23 cellular contexts compared by ENCODE assay signal in the genomic region with DNA sequence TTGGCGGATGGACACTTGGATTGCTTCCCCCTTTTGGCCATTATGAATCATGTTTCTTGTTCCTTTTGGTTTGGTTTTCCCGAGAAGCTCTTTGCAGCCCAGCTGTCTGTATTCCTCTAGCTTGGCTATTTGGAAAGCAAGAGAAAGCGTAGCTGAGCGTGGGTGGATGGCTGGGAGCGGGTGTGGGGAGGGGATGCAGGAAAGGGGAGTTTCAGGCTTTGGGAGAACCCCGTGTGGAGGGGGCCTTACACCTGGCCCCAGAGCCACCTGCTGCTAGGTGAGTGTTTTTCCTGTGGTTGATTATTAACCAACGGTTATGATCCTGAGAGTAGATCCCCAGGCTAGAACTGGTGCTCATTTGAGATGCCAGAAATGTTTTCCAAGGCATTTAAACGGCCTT.
DNase-seq lines count a peak whose midpoint lies in the region; ATAC-seq, FAIRE-seq and TF ChIP-seq lines count a peak whose summit lies in the region.
"Had no signal": no experiment of that assay in that cellular context is flagged by ENCODE, and none has a peak within 500 bp of the region (broad histone marks: within the 10 kb centered on the region; RNA-seq: fewer than 3 reads in every experiment).

No MANE protein-coding gene starts in this region.

- H3K4me1 ChIP-seq in HepG2 (ENCODE audit: insufficient read depth, low read length), result peaks cover 9% of the 10 kb centered on the region
- H3K4me1 ChIP-seq in right lobe of liver, result no peaks in the 10 kb centered on the region
- H3K4me1 ChIP-seq in left lung, result no peaks in the 10 kb centered on the region
- no peaks in the 10 kb centered on the region for H3K4me1 ChIP-seq in endodermal cell (ENCODE audit: control insufficient read depth, insufficient read depth, low read length)
- H3K4me1 ChIP-seq: prostate gland had no signal

- H3K27ac ChIP-seq in HepG2 (ENCODE audit: extremely low read length, insufficient read depth, low read length) (no peak overlapping the region), right lobe of liver (no peak overlapping the region), left lung (no peak overlapping the region), endodermal cell (ENCODE audit: low read depth, low read length) (no peak overlapping the region)
- H3K27ac ChIP-seq: C4-2B, prostate gland, RWPE1 had no signal

- ATAC-seq in HepG2 (no peak), right lobe of liver (no peak), left lung (peak; percentile 60), GM18873 (IDR thresholded peaks at IDR 0.05; ENCODE audit: low FRiP score, unreplicated experiment) (no peak)
- ATAC-seq: GM12878; naive thymus-derived CD8-positive, alpha-beta T cell; SK-N-SH treated with all-trans-retinoic acid at 6 μM for 48 hours had no signal

- DNase-seq in HepG2 (ENCODE audit: low spot score) (no peak), right lobe of liver (no peak), NCI-H526 treated with DMSO at 0.1 percent for 48 hours (lab: John Stamatoyannopoulos, UW) (peak; percentile 52), left lung (no peak), retina (no peak), endodermal cell (no peak)
- no peak for DNase-seq in activated effector memory CD4-positive, alpha-beta T cell treated with Interleukin-2 at 50 U/mL for 16 hours
- DNase-seq: ACHN; activated CD4-positive, CD25-positive, alpha-beta regulatory T cell treated with anti-CD3 and anti-CD28 coated beads, Interleukin-2, amount 50 U/mL, for 72 hours; head of caudate nucleus; HFFc6; KG1; naive thymus-derived CD8-positive, alpha-beta T cell; NCI-H1092; NCI-H2227 treated with DMSO at 0.1 percent for 48 hours had no signal

- H4K20me1 ChIP-seq in HepG2 (ENCODE audit: insufficient read depth, low read length), result 0 out of 2 replicates have a peak, but pooled peaks cover 2% of the 10 kb centered on the region

- in situ Hi-C loops in HepG2 (cut with HindIII; ENCODE audit: extremely low pct_ligation_motif_present, low pct_unique_long_range_greater_than_20kb), result no loop called here

- no peak for TF ChIP-seq RAD21 in HepG2 (CRISPR knock-in tag; IDR thresholded peaks at IDR 0.05)

- H3K9me3 Mint-ChIP-seq in endodermal cell, result peaks cover 5% of the 10 kb centered on the region
- H3K9me3 Mint-ChIP-seq: HFFc6; naive thymus-derived CD8-positive, alpha-beta T cell had no signal

- TF ChIP-seq POLR2A in HepG2 (IDR thresholded peaks at IDR 0.05; ENCODE audit: insufficient read depth in 1 of 2, low read depth in 2 of 2, low read length in 2 of 2) (no peak), right lobe of liver (IDR thresholded peaks at IDR 0.05) (no peak)

- no peak overlapping the region for H3K27ac Mint-ChIP-seq in endodermal cell
- H3K27ac Mint-ChIP-seq: brain; HFFc6; naive thymus-derived CD8-positive, alpha-beta T cell had no signal

- H3K36me3 ChIP-seq in HepG2 (replicated peaks in 1 of 2; ENCODE audit: control insufficient read depth in 1 of 2, insufficient read depth in 2 of 2, low read length in 2 of 2) (no peaks in the 10 kb centered on the region), right lobe of liver (no peaks in the 10 kb centered on the region), left lung (no peaks in the 10 kb centered on the region), endodermal cell (ENCODE audit: control insufficient read depth, insufficient read depth, low read length) (no peaks in the 10 kb centered on the region)
- H3K36me3 ChIP-seq: prostate gland had no signal

- TF ChIP-seq CTCF in HepG2 (CRISPR knock-in tag; IDR thresholded peaks at IDR 0.05), result no peak
- TF ChIP-seq CTCF in right lobe of liver (IDR thresholded peaks at IDR 0.05), result no peak
- no peak for TF ChIP-seq CTCF in left lung (IDR thresholded peaks at IDR 0.05)
- no peak for TF ChIP-seq CTCF in endodermal cell (conservative IDR thresholded peaks at IDR 0.05)

- no peak for TF ChIP-seq EP300 in HepG2 (IDR thresholded peaks at IDR 0.05; ENCODE audit: low read depth in 2 of 2, low read length in 2 of 2)
- no peak for TF ChIP-seq EP300 in HepG2 (CRISPR knock-in tag; IDR thresholded peaks at IDR 0.05; ENCODE audit: borderline replicate concordance)

- intact Hi-C loops in HepG2 (cut with micrococcal nuclease; ENCODE audit: unreplicated experiment) (no loop called here), right lobe of liver (cut with DNase I) (no loop called here), left lung (cut with DNase I) (no loop called here)

- POLR2A ChIA-PET in HepG2 (lab: Yijun Ruan, JAX), result no interaction called here

- H3K4me3 ChIP-seq in HepG2 (replicated peaks in 1 of 3; ENCODE audit: insufficient read depth in 1 of 3, low read depth in 2 of 3, low read length in 3 of 3) (no peak overlapping the region), right lobe of liver (no peak overlapping the region), left lung (no peak overlapping the region), endodermal cell (ENCODE audit: low read length) (no peak overlapping the region)
- H3K4me3 ChIP-seq: GM12878, prostate gland had no signal

- H3K27me3 ChIP-seq in HepG2 (ENCODE audit: control insufficient read depth in 1 of 2, insufficient read depth in 2 of 2, low read length in 2 of 2) (no peaks in the 10 kb centered on the region), right lobe of liver (no peaks in the 10 kb centered on the region), left lung (peaks cover 0 to 32% of the 10 kb centered on the region in 2 donors), endodermal cell (ENCODE audit: control insufficient read depth, insufficient read depth, low read length, poor library complexity, severe bottlenecking) (no peaks in the 10 kb centered on the region)

- 0 out of 2 replicates have a peak overlapping the region, but pooled peaks have one; percentile 23 for H3K4me2 ChIP-seq in HepG2 (ENCODE audit: low read depth, low read length)

- FAIRE-seq in HepG2 (lab: Jason Lieb, UNC), result no peak
- FAIRE-seq: endometrium, GM12878 had no signal

- H3K4me1 Mint-ChIP-seq in endodermal cell, result peaks cover 13% of the 10 kb centered on the region

- H3K9me3 ChIP-seq in HepG2 (ENCODE audit: low read length) (no peaks in the 10 kb centered on the region), right lobe of liver (no peaks in the 10 kb centered on the region), left lung (no peaks in the 10 kb centered on the region), endodermal cell (ENCODE audit: control insufficient read depth, low read length) (no peaks in the 10 kb centered on the region)
- H3K9me3 ChIP-seq: prostate gland had no signal

- no peaks in the 10 kb centered on the region for H3K79me2 ChIP-seq in HepG2 (ENCODE audit: insufficient read depth, low read length)

- no peaks in the 10 kb centered on the region for H3K27me3 Mint-ChIP-seq in endodermal cell (ENCODE audit: insufficient read depth)
- H3K27me3 Mint-ChIP-seq: brain; naive thymus-derived CD8-positive, alpha-beta T cell had no signal

- H2AFZ ChIP-seq in HepG2 (ENCODE audit: low read length), result no peak overlapping the region

- no TSS peak for BruUV-seq in HepG2 (replicated peaks; lab: Mats Ljungman, UMichigan)

- peaks cover 20% of the 10 kb centered on the region for H3K36me3 Mint-ChIP-seq in endodermal cell (ENCODE audit: low read depth)
- H3K36me3 Mint-ChIP-seq: brain had no signal

- CTCF ChIA-PET in HepG2 (lab: Yijun Ruan, JAX; ENCODE audit: low intra/inter-chr PET ratio, low total read pairs), result no interaction called here

- H3K9ac ChIP-seq in HepG2 (ENCODE audit: insufficient read depth, low read depth, low read length) (no peak overlapping the region), endodermal cell (ENCODE audit: extremely low read depth, low read length, poor library complexity, severe bottlenecking) (no peak overlapping the region)

- WGBS in HepG2 (ENCODE audit: low lambda C conversion rate), result 32% methylated on average over 8 of the region's 8 CpGs
- WGBS in right lobe of liver (ENCODE audit: insufficient coverage, low coverage, low lambda C conversion rate, missing lambda C conversion rate), result 18% methylated on average over 8 of the region's 8 CpGs
- 86 to 89% methylated on average over 5 to 8 of the region's 8 CpGs for WGBS in endodermal cell (ENCODE audit: insufficient coverage in 1 of 2, insufficient read length in 1 of 2), 2 experiments

- H3K4me3 Mint-ChIP-seq in endodermal cell, result no peak overlapping the region
- H3K4me3 Mint-ChIP-seq: brain; HFFc6; naive thymus-derived CD8-positive, alpha-beta T cell had no signal

TF ChIP-seq in HepG2, 621 proteins besides CTCF, POLR2A, EP300 and RAD21 (continues in another document):
- no peak for TF ChIP-seq ARID2 (CRISPR knock-in tag; IDR thresholded peaks at IDR 0.05; ENCODE audit: borderline replicate concordance)
- TF ChIP-seq NKX3-1 (CRISPR knock-in tag; IDR thresholded peaks at IDR 0.05), result no peak
- TF ChIP-seq SKI (IDR thresholded peaks at IDR 0.05; ENCODE audit: partially characterized antibody), result no peak
- no peak for TF ChIP-seq SYNCRIP (IDR thresholded peaks at IDR 0.05; ENCODE audit: insufficient read depth, low read depth, low read length)
- TF ChIP-seq ZC3H13 (CRISPR knock-in tag; IDR thresholded peaks at IDR 0.05), result no peak
- TF ChIP-seq ZNF83 (CRISPR knock-in tag; IDR thresholded peaks at IDR 0.05; ENCODE audit: borderline replicate concordance), result no peak
- no peak for TF ChIP-seq MAX (IDR thresholded peaks at IDR 0.05)
- TF ChIP-seq CREM (IDR thresholded peaks at IDR 0.05), result no peak
- no peak for TF ChIP-seq CREM (CRISPR knock-in tag; IDR thresholded peaks at IDR 0.05)
- no peak for TF ChIP-seq ZNF543 (CRISPR knock-in tag; IDR thresholded peaks at IDR 0.05)
- no peak for TF ChIP-seq ZNF333 (CRISPR knock-in tag; IDR thresholded peaks at IDR 0.05; ENCODE audit: borderline replicate concordance)
- no peak for TF ChIP-seq IRX3 (CRISPR knock-in tag; IDR thresholded peaks at IDR 0.05; ENCODE audit: borderline replicate concordance, low read depth)
- TF ChIP-seq, protein P1, sequence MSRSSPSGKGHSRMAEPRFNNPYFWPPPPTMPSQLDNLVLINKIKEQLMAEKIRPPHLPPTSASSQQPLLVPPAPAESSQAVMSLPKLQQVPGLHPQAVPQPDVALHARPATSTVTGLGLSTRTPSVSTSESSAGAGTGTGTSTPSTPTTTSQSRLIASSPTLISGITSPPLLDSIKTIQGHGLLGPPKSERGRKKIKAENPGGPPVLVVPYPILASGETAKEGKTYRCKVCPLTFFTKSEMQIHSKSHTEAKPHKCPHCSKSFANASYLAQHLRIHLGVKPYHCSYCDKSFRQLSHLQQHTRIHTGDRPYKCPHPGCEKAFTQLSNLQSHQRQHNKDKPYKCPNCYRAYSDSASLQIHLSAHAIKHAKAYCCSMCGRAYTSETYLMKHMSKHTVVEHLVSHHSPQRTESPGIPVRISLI (CRISPR knock-in tag; IDR thresholded peaks at IDR 0.05; ENCODE audit: borderline replicate concordance), result no peak
- TF ChIP-seq ZSCAN9 (CRISPR knock-in tag; IDR thresholded peaks at IDR 0.05; ENCODE audit: borderline replicate concordance), result no peak
- TF ChIP-seq ZFP90 (CRISPR knock-in tag; IDR thresholded peaks at IDR 0.05; ENCODE audit: borderline replicate concordance), result no peak
- no peak for TF ChIP-seq SNRNP70 (IDR thresholded peaks at IDR 0.05; ENCODE audit: low read depth, low read length)
- no peak for TF ChIP-seq ZNF251 (CRISPR knock-in tag; IDR thresholded peaks at IDR 0.05)
